Comparison of ENCODE assay signal across 8 cellular contexts in the genomic region with DNA sequence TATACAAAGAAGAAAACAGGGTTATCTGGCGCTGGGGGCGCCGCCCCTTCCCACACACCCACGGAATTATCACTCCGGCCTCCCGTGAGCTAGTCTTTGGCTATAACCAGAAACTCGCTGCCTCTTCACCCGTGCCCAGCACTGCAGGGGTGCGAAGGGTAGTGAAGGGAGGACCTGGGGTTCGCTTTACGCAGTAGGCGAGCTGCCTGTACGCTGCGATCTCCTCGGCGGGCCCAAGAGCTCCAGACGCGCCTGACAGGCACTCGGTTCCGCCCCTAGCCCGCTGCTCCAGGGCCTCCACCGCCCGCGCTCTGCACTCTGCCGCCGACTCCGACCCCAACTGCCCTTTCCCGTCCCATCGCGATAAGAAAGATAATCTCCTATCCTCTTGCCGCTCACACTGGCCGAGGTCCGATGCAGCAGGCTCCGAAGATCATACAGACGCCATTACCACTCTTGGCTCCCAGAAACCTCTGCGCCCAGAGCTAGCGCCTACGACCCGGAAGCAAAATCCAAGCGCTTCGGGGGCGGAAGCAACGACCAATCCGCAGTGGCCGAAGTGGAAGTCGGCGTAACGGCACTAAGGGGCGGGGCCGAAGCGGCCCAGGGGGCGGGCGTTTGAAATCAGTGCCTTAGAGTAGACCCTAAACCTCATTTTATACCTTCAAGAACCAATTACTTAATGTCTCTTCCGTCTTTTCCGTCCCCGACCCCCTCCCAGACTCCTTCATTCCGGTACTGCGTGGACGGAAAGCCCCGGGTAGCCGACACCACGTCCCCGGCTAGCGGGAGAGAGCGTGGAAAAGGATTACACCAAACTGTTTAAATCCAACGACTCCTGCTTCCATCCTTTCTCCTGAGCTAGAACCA. TPM values are rescaled to one million over a fixed set of nuclear protein-coding genes. Genes with fewer than 3 reads are reported as not detected.
A peak's percentile ranks its signal among the peaks of the same experiment; 100 is the strongest.
DNase-seq lines count a peak whose midpoint lies in the region; ATAC-seq, FAIRE-seq and TF ChIP-seq lines count a peak whose summit lies in the region.

A gene (minus strand): TSS at position 458 of the 870 bp plus-strand sequence. CDS start 1,371 bp downstream, outside the sequence.
A gene (plus strand): TSS at position 611 of the 870 bp plus-strand sequence. CDS start 23,664 bp downstream, outside the sequence.

- peak; percentile 92 for FAIRE-seq in TTC549 (lab: Jason Lieb, UNC)

- TF ChIP-seq CTCF in brain (conservative IDR thresholded peaks at IDR 0.05), result no peak

- intact Hi-C loops in sciatic nerve (cut with DNase I), result loop anchor here (5.0 kb wide), 1 partner anchor 94 kb away; a partner anchor contains a TSS

- H3K27me3 Mint-ChIP-seq in brain, result peaks cover 11% of the 10 kb centered on the region

- TF ChIP-seq POLR2A in GM18526 (IDR thresholded peaks at IDR 0.05; ENCODE audit: extremely low read depth, insufficient read length), result peak; percentile 82

- peaks cover 0 to 4% (median 0%) of the 10 kb centered on the region in 5 experiments for H3K9me3 Mint-ChIP-seq in brain

- H3K27ac Mint-ChIP-seq in brain, result peak within 1 kb of the TSS; percentile 94 to 100 (median 95)

- DNase-seq in A172 (ENCODE audit: low spot score), result peak; percentile 75
- peak; percentile 68 for DNase-seq in NCI-H2107 (lab: John Stamatoyannopoulos, UW)
- peak; percentile 60 for DNase-seq in iPS DF 4.7 (ENCODE audit: extremely low read depth, low spot score)
- DNase-seq in sciatic nerve (ENCODE audit: low spot score), result peak; percentile 98

- ATAC-seq in HG03064 (IDR thresholded peaks at IDR 0.05; ENCODE audit: low read depth, unreplicated experiment), result peak; percentile 100
- ATAC-seq in sciatic nerve, result peak; percentile 100

- peaks cover 46% of the 10 kb centered on the region for H3K4me1 Mint-ChIP-seq in brain

- peak within 1 kb of the TSS; percentile 92 to 99 (median 94) for H3K4me3 Mint-ChIP-seq in brain

- peaks cover 36% of the 10 kb centered on the region for H3K36me3 Mint-ChIP-seq in brain

RNA-seq across cellular contexts. Expression of the first gene that starts in this region (rescaled TPM):
- total RNA-seq in A172 (2014; rRNA removed; shearing (Covaris generic)), result 44.7 and 47.8 TPM in 2 replicates
- 38.2 TPM for polyA plus RNA-seq in brain (ENCODE audit: insufficient read depth, low read depth, low replicate concordance)
- total RNA-seq in sciatic nerve, result 78.8 TPM

RNA-seq across cellular contexts. Expression of the second gene that starts in this region (rescaled TPM):
- total RNA-seq in A172 (2014; rRNA removed; shearing (Covaris generic)), result 0.26 and 1.3 TPM in 2 replicates
- polyA plus RNA-seq in brain (ENCODE audit: insufficient read depth, low read depth, low replicate concordance), result 1.1 TPM
- 0.80 TPM for total RNA-seq in sciatic nerve

Comparison
In these comparisons a context has a peak if more than half of its experiments do, and no peak if none do; other contexts are left out.
1. Peak in every context shown above with its lines: DNase-seq and ATAC-seq.